ENCODE assay signal across 18 cellular contexts in genomic region chr12:13573698-13574321, GRCh38.
DNase-seq lines count a peak whose midpoint lies in the region; ATAC-seq, FAIRE-seq and TF ChIP-seq lines count a peak whose summit lies in the region.
"Had no signal": no experiment of that assay in that cellular context is flagged by ENCODE, and none has a peak within 500 bp of the region (broad histone marks: within the 10 kb centered on the region; RNA-seq: fewer than 3 reads in every experiment).

No MANE protein-coding gene starts in this region.

- H3K4me2 ChIP-seq in keratinocyte (ENCODE audit: control insufficient read depth, extremely low read depth, insufficient read depth, low read depth, low read length) (no peak overlapping the region), MM.1S (ENCODE audit: low read depth, low read length) (no peak overlapping the region)

- peak; percentile 39 for FAIRE-seq in keratinocyte (lab: Jason Lieb, UNC)
- FAIRE-seq: GM19239 had no signal

- H3K9ac ChIP-seq in keratinocyte (ENCODE audit: control insufficient read depth, extremely low read depth, insufficient read depth, low read length), result no peak overlapping the region
- no peak overlapping the region for H3K9ac ChIP-seq in MM.1S (ENCODE audit: low read length)
- H3K9ac ChIP-seq: BLaER1 treated with 17β-estradiol and CSF1 and Interleukin-3, amounts not matched to agents 10 nM and 100 nM had no signal

- H4K20me1 ChIP-seq in keratinocyte (ENCODE audit: control insufficient read depth, extremely low read depth, insufficient read depth, low read length) (no peaks in the 10 kb centered on the region), MM.1S (ENCODE audit: insufficient read depth, low read length) (no peaks in the 10 kb centered on the region)
- H4K20me1 ChIP-seq: BLaER1 treated with 17β-estradiol and CSF1 and Interleukin-3, amounts not matched to agents 10 nM and 100 nM had no signal

- H3K27me3 Mint-ChIP-seq in glutamatergic neuron (ENCODE audit: unreplicated experiment), result no peaks in the 10 kb centered on the region
- H3K27me3 Mint-ChIP-seq: stimulated activated memory B cell treated with anti-CD40 and anti-IgM and Interleukin-4, amounts not matched to agents 10 μg/mL and 1 μg/mL and 100 μg/mL, for 72 hours had no signal

- TF ChIP-seq CTCF in astrocyte of the cerebellum (IDR thresholded peaks at IDR 0.05; ENCODE audit: low read depth, low read length, missing control alignments), result no peak
- no peak for TF ChIP-seq CTCF in keratinocyte (optimal IDR thresholded peaks at IDR 0.05 in 1 of 3, IDR thresholded peaks at IDR 0.05 in 1 of 3, conservative IDR thresholded peaks at IDR 0.05 in 1 of 3; ENCODE audit: extremely low read depth in 1 of 3, insufficient read depth in 2 of 3, low read length in 3 of 3)
- no peak for TF ChIP-seq CTCF in glutamatergic neuron (IDR thresholded peaks at IDR 0.05; ENCODE audit: partially characterized antibody, unreplicated experiment)
- no peak for TF ChIP-seq CTCF in MM.1S (IDR thresholded peaks at IDR 0.05; ENCODE audit: low read length)

- no peak overlapping the region for H3K4me3 ChIP-seq in astrocyte of the cerebellum (ENCODE audit: low read depth, low read length)
- no peak overlapping the region for H3K4me3 ChIP-seq in keratinocyte (ENCODE audit: control insufficient read depth in 2 of 3, extremely low read depth in 1 of 3, insufficient read depth in 2 of 3, low read depth in 1 of 3, low read length in 3 of 3)
- H3K4me3 ChIP-seq in MM.1S (ENCODE audit: low read length), result no peak overlapping the region
- H3K4me3 ChIP-seq: BLaER1 treated with 17β-estradiol and CSF1 and Interleukin-3, amounts not matched to agents 10 nM and 100 nM had no signal

- no peak for ATAC-seq in HG03521 (IDR thresholded peaks at IDR 0.05; ENCODE audit: unreplicated experiment)
- ATAC-seq: stimulated activated memory B cell treated with anti-CD40 and anti-IgM and Interleukin-4, amounts not matched to agents 10 μg/mL and 1 μg/mL and 100 μg/mL, for 72 hours had no signal

- no peak overlapping the region for H3K27ac ChIP-seq in keratinocyte (ENCODE audit: control insufficient read depth, insufficient read depth, low read length)
- H3K27ac ChIP-seq in MM.1S (ENCODE audit: low read length), result no peak overlapping the region
- H3K27ac ChIP-seq: BLaER1 treated with 17β-estradiol and CSF1 and Interleukin-3, amounts not matched to agents 10 nM and 100 nM had no signal

- H3K9me3 Mint-ChIP-seq in glutamatergic neuron (ENCODE audit: unreplicated experiment), result no peaks in the 10 kb centered on the region
- H3K9me3 Mint-ChIP-seq: activated naive CD8-positive, alpha-beta T cell treated with anti-CD3 and anti-CD28 coated beads, Interleukin-2, amount 10 ng/mL, durations not matched to agents 7 days and 5 days; neural crest cell; stimulated activated memory B cell treated with anti-CD40 and anti-IgM and Interleukin-4, amounts not matched to agents 10 μg/mL and 1 μg/mL and 100 μg/mL, for 72 hours; T-helper 1 cell treated with Interleukin-12 subunit alpha and Interleukin-12 subunit beta and Interleukin-4 antibody, amounts not matched to agents 30 μg/mL and 1 μg/mL, for 36 hours had no signal

- H3K9me3 ChIP-seq in keratinocyte (ENCODE audit: control insufficient read depth, low read depth, low read length) (no peaks in the 10 kb centered on the region), MM.1S (replicated peaks; ENCODE audit: insufficient read depth, low read length) (no peaks in the 10 kb centered on the region)
- H3K9me3 ChIP-seq: BLaER1 treated with 17β-estradiol and CSF1 and Interleukin-3, amounts not matched to agents 10 nM and 100 nM had no signal

- H3K27me3 ChIP-seq in keratinocyte (ENCODE audit: control insufficient read depth, extremely low read depth, insufficient read depth, low read length), result no peaks in the 10 kb centered on the region
- H3K27me3 ChIP-seq in MM.1S (replicated peaks; ENCODE audit: insufficient read depth, low read length), result no peaks in the 10 kb centered on the region
- H3K27me3 ChIP-seq: BLaER1 treated with 17β-estradiol and CSF1 and Interleukin-3, amounts not matched to agents 10 nM and 100 nM had no signal

- H2AFZ ChIP-seq in keratinocyte (ENCODE audit: control insufficient read depth, low read length) (no peak overlapping the region), MM.1S (ENCODE audit: low read length) (no peak overlapping the region)

- DNase-seq in AG08395 (ENCODE audit: low spot score) (peak; percentile 89), HT1080 (ENCODE audit: low read depth) (peak; percentile 75), astrocyte of the cerebellum (ENCODE audit: low read depth) (peak; percentile 23), keratinocyte (ENCODE audit: low read depth, low spot score) (peak; percentile 5), glutamatergic neuron (no peak), MM.1S (no peak)
- no peak for DNase-seq in NK-92 treated with Interleukin-12 subunit alpha and Interleukin-12 subunit beta, amount 100 ng/mL, for 24 hours (lab: John Stamatoyannopoulos, UW)
- DNase-seq: activated CD8-positive, alpha-beta memory T cell treated with anti-CD3 and anti-CD28 coated beads for 24 hours; activated naive CD8-positive, alpha-beta T cell treated with anti-CD3 and anti-CD28 coated beads, Interleukin-2, amount 10 ng/mL, durations not matched to agents 7 days and 5 days; effector CD8-positive, alpha-beta T cell; NCI-H1048; NCI-H82 had no signal

- H3K36me3 Mint-ChIP-seq in glutamatergic neuron (ENCODE audit: unreplicated experiment), result no peaks in the 10 kb centered on the region
- H3K36me3 Mint-ChIP-seq: activated naive CD8-positive, alpha-beta T cell treated with anti-CD3 and anti-CD28 coated beads, Interleukin-2, amount 10 ng/mL, durations not matched to agents 7 days and 5 days; stimulated activated memory B cell treated with anti-CD40 and anti-IgM and Interleukin-4, amounts not matched to agents 10 μg/mL and 1 μg/mL and 100 μg/mL, for 72 hours had no signal

- no peaks in the 10 kb centered on the region for H3F3A ChIP-seq in MM.1S (ENCODE audit: insufficient read depth, low read length)

- H3K36me3 ChIP-seq in keratinocyte (ENCODE audit: control insufficient read depth in 2 of 2, extremely low read depth in 1 of 2, insufficient read depth in 2 of 2, low read length in 2 of 2), result no peaks in the 10 kb centered on the region
- H3K36me3 ChIP-seq in MM.1S (replicated peaks; ENCODE audit: insufficient read depth, low read length), result no peaks in the 10 kb centered on the region
- H3K36me3 ChIP-seq: BLaER1 treated with 17β-estradiol and CSF1 and Interleukin-3, amounts not matched to agents 10 nM and 100 nM had no signal

- H3K4me1 ChIP-seq in keratinocyte (ENCODE audit: control insufficient read depth, extremely low read depth, insufficient read depth, low read length), result no peaks in the 10 kb centered on the region
- H3K4me1 ChIP-seq in MM.1S (ENCODE audit: low read length), result no peaks in the 10 kb centered on the region

- H3K27ac Mint-ChIP-seq in glutamatergic neuron (ENCODE audit: unreplicated experiment), result no peak overlapping the region
- H3K27ac Mint-ChIP-seq: activated naive CD8-positive, alpha-beta T cell treated with anti-CD3 and anti-CD28 coated beads, Interleukin-2, amount 10 ng/mL, durations not matched to agents 7 days and 5 days; stimulated activated memory B cell treated with anti-CD40 and anti-IgM and Interleukin-4, amounts not matched to agents 10 μg/mL and 1 μg/mL and 100 μg/mL, for 72 hours; T-helper 1 cell treated with Interleukin-12 subunit alpha and Interleukin-12 subunit beta and Interleukin-4 antibody, amounts not matched to agents 30 μg/mL and 1 μg/mL, for 36 hours had no signal

- in situ Hi-C loops in astrocyte of the cerebellum (cut with HindIII; ENCODE audit: low sequenced_read_pairs), result no loop called here

- dilution Hi-C loops in keratinocyte (cut with MboI; ENCODE audit: extremely low pct_ligation_motif_present, low sequenced_read_pairs), result no loop called here

- H3K79me2 ChIP-seq in keratinocyte (ENCODE audit: control insufficient read depth, insufficient read depth, low read length), result no peaks in the 10 kb centered on the region
- no peaks in the 10 kb centered on the region for H3K79me2 ChIP-seq in MM.1S (ENCODE audit: low read length)

- H3K4me1 Mint-ChIP-seq in glutamatergic neuron (ENCODE audit: low read depth, unreplicated experiment), result no peaks in the 10 kb centered on the region
- H3K4me1 Mint-ChIP-seq: activated naive CD8-positive, alpha-beta T cell treated with anti-CD3 and anti-CD28 coated beads, Interleukin-2, amount 10 ng/mL, durations not matched to agents 7 days and 5 days; stimulated activated memory B cell treated with anti-CD40 and anti-IgM and Interleukin-4, amounts not matched to agents 10 μg/mL and 1 μg/mL and 100 μg/mL, for 72 hours had no signal

- H3K4me3 Mint-ChIP-seq in glutamatergic neuron (ENCODE audit: unreplicated experiment), result no peak overlapping the region
- H3K4me3 Mint-ChIP-seq: activated naive CD8-positive, alpha-beta T cell treated with anti-CD3 and anti-CD28 coated beads, Interleukin-2, amount 10 ng/mL, durations not matched to agents 7 days and 5 days; neural crest cell; stimulated activated memory B cell treated with anti-CD40 and anti-IgM and Interleukin-4, amounts not matched to agents 10 μg/mL and 1 μg/mL and 100 μg/mL, for 72 hours; T-helper 1 cell treated with Interleukin-12 subunit alpha and Interleukin-12 subunit beta and Interleukin-4 antibody, amounts not matched to agents 30 μg/mL and 1 μg/mL, for 36 hours had no signal

- no peaks in the 10 kb centered on the region for H3K9me2 ChIP-seq in MM.1S (replicated peaks; ENCODE audit: insufficient read depth, low read length)

- no peaks in the 10 kb centered on the region for H3K9me1 ChIP-seq in keratinocyte (ENCODE audit: control insufficient read depth, extremely low read depth, insufficient read depth, low read length)

Comparison
In these comparisons a context has a peak if more than half of its experiments do, and no peak if none do; other contexts are left out.
1. DNase-seq: peak in AG08395 (single experiment), HT1080 (single experiment), astrocyte of the cerebellum (single experiment) and keratinocyte (single experiment); none in glutamatergic neuron (single experiment), MM.1S (single experiment) and NK-92 treated with Interleukin-12 subunit alpha and Interleukin-12 subunit beta, amount 100 ng/mL, for 24 hours (single experiment).